25 cellular contexts compared by ENCODE assay signal in genomic region chr1:74684301-74684700, GRCh38. TPM values are rescaled to one million over a fixed set of nuclear protein-coding genes. Genes with fewer than 3 reads are reported as not detected.
DNase-seq lines count a peak whose midpoint lies in the region.
"Had no signal": no experiment of that assay in that cellular context is flagged by ENCODE, and none has a peak within 500 bp of the region (broad histone marks: within the 10 kb centered on the region; RNA-seq: fewer than 3 reads in every experiment).

No MANE protein-coding gene starts in this region.

- H3K4me3 Mint-ChIP-seq in activated naive CD8-positive, alpha-beta T cell treated with anti-CD3 and anti-CD28 coated beads for 36 hours, result no peak overlapping the region
- H3K4me3 Mint-ChIP-seq: B cell; CD14-positive monocyte; CD4-positive, alpha-beta memory T cell; CD4-positive, alpha-beta T cell; CD4-positive, CD25-positive, alpha-beta regulatory T cell; CD8-positive, alpha-beta memory T cell; CD8-positive, alpha-beta T cell had no signal

- peak; percentile 56 for DNase-seq in putamen (ENCODE audit: low spot score)
- DNase-seq in activated naive CD8-positive, alpha-beta T cell treated with anti-CD3 and anti-CD28 coated beads for 36 hours, result no peak
- DNase-seq: 8988T; ACHN; AML-193; BE2C; C1 segment of cervical spinal cord; Caco-2; Calu3; CD4-positive, alpha-beta memory T cell; CD4-positive, alpha-beta T cell; CD4-positive, CD25-positive, alpha-beta regulatory T cell; CD8-positive, alpha-beta memory T cell; CD8-positive, alpha-beta T cell; COR-L47; DMS 273 treated with DMSO at 0.1 percent for 48 hours; DMS153; DMS53; DMS79; DMS79 treated with DMSO at 0.1 percent for 48 hours; DND-41; EL had no signal

- H3K27ac Mint-ChIP-seq in activated naive CD8-positive, alpha-beta T cell treated with anti-CD3 and anti-CD28 coated beads for 36 hours, result no peak overlapping the region
- H3K27ac Mint-ChIP-seq: B cell; CD14-positive monocyte; CD4-positive, alpha-beta memory T cell; CD4-positive, alpha-beta T cell; CD4-positive, CD25-positive, alpha-beta regulatory T cell; CD8-positive, alpha-beta memory T cell; CD8-positive, alpha-beta T cell had no signal

- H3K4me1 Mint-ChIP-seq in activated naive CD8-positive, alpha-beta T cell treated with anti-CD3 and anti-CD28 coated beads for 36 hours, result peaks cover 2% of the 10 kb centered on the region
- H3K4me1 Mint-ChIP-seq: CD14-positive monocyte; CD4-positive, alpha-beta memory T cell; CD8-positive, alpha-beta memory T cell had no signal

- no peaks in the 10 kb centered on the region for H3K9me3 Mint-ChIP-seq in activated naive CD8-positive, alpha-beta T cell treated with anti-CD3 and anti-CD28 coated beads for 36 hours
- H3K9me3 Mint-ChIP-seq: CD4-positive, alpha-beta memory T cell; CD4-positive, alpha-beta T cell; CD4-positive, CD25-positive, alpha-beta regulatory T cell; CD8-positive, alpha-beta memory T cell; CD8-positive, alpha-beta T cell had no signal

- no peaks in the 10 kb centered on the region for H3K36me3 Mint-ChIP-seq in activated naive CD8-positive, alpha-beta T cell treated with anti-CD3 and anti-CD28 coated beads for 36 hours
- H3K36me3 Mint-ChIP-seq: CD14-positive monocyte; CD4-positive, alpha-beta memory T cell; CD4-positive, CD25-positive, alpha-beta regulatory T cell; CD8-positive, alpha-beta memory T cell; CD8-positive, alpha-beta T cell had no signal

- peaks cover 9% of the 10 kb centered on the region for H3K27me3 Mint-ChIP-seq in activated naive CD8-positive, alpha-beta T cell treated with anti-CD3 and anti-CD28 coated beads for 36 hours
- H3K27me3 Mint-ChIP-seq: B cell had no signal

RNA-seq across cellular contexts. Expression of gene ERICH3, which starts 10.7 kb away (rescaled TPM):
- total RNA-seq in activated naive CD8-positive, alpha-beta T cell treated with anti-CD3 and anti-CD28 coated beads for 36 hours, result not detected
- total RNA-seq: A673; Caco-2; CD4-positive, alpha-beta memory T cell; CD4-positive, alpha-beta T cell; CD4-positive, CD25-positive, alpha-beta regulatory T cell; CD8-positive, alpha-beta memory T cell; CD8-positive, alpha-beta T cell had no signal

RNA-seq across cellular contexts. Expression of gene CRYZ, which starts 48.5 kb away (rescaled TPM):
- total RNA-seq in activated naive CD8-positive, alpha-beta T cell treated with anti-CD3 and anti-CD28 coated beads for 36 hours, result 10 to 100 TPM; 10.7 to 10.9 TPM

RNA-seq across cellular contexts. Expression of gene TYW3, which starts 48.7 kb away (rescaled TPM):
- total RNA-seq in activated naive CD8-positive, alpha-beta T cell treated with anti-CD3 and anti-CD28 coated beads for 36 hours, result 10 to 100 TPM; 38.7 to 39.0 TPM
